In genomic region chr10:62681211-62681940, GRCh38 we compare ENCODE assay signal across 8 cellular contexts.
DNase-seq lines count a peak whose midpoint lies in the region; ATAC-seq lines count a peak whose summit lies in the region.

No MANE protein-coding gene starts in this region.

- no peak overlapping the region for H3K27ac Mint-ChIP-seq in activated naive CD8-positive, alpha-beta T cell treated with anti-CD3 and anti-CD28 coated beads, Interleukin-2, amount 10 ng/mL, durations not matched to agents 7 days and 5 days

- peaks cover 8% of the 10 kb centered on the region for H3K36me3 Mint-ChIP-seq in activated naive CD8-positive, alpha-beta T cell treated with anti-CD3 and anti-CD28 coated beads, Interleukin-2, amount 10 ng/mL, durations not matched to agents 7 days and 5 days

- peak overlapping the region; percentile 59 for H3K4me3 Mint-ChIP-seq in activated naive CD8-positive, alpha-beta T cell treated with anti-CD3 and anti-CD28 coated beads, Interleukin-2, amount 10 ng/mL, durations not matched to agents 7 days and 5 days

- H3K4me1 Mint-ChIP-seq in activated naive CD8-positive, alpha-beta T cell treated with anti-CD3 and anti-CD28 coated beads, Interleukin-2, amount 10 ng/mL, durations not matched to agents 7 days and 5 days = peaks cover 23% of the 10 kb centered on the region

- H3K27me3 Mint-ChIP-seq in activated naive CD8-positive, alpha-beta T cell treated with anti-CD3 and anti-CD28 coated beads, Interleukin-2, amount 10 ng/mL, durations not matched to agents 7 days and 5 days = peaks cover 2% of the 10 kb centered on the region

- POLR2A ChIA-PET in activated naive CD8-positive, alpha-beta T cell treated with anti-CD3 and anti-CD28 coated beads, Interleukin-2, amount 10 ng/mL, durations not matched to agents 7 days and 5 days (lab: Charles Lee) = interaction anchor here (0.8 to 1.8 kb wide), 6 partner anchors 13 to 452 kb away, joined by 3 to 13 read pairs (median 6); partner anchors contain the start of gene NRBF2

- in situ Hi-C loops in G401 (cut with HindIII; ENCODE audit: low sequenced_read_pairs) = no loop called here

- intact Hi-C loops in posterior cingulate gyrus (cut with DNase I) = no loop called here

- H3K9me3 Mint-ChIP-seq in activated naive CD8-positive, alpha-beta T cell treated with anti-CD3 and anti-CD28 coated beads, Interleukin-2, amount 10 ng/mL, durations not matched to agents 7 days and 5 days = peaks cover 15% of the 10 kb centered on the region

- ATAC-seq in GM18873 (IDR thresholded peaks at IDR 0.05; ENCODE audit: low FRiP score, unreplicated experiment) = peak; percentile 96
- ATAC-seq in HG02981 (IDR thresholded peaks at IDR 0.05; ENCODE audit: unreplicated experiment) = peak; percentile 94
- peak; percentile 94 for ATAC-seq in activated naive CD8-positive, alpha-beta T cell treated with anti-CD3 and anti-CD28 coated beads, Interleukin-2, amount 10 ng/mL, durations not matched to agents 7 days and 5 days (ENCODE audit: low read depth)

- DNase-seq in SW480 (ENCODE audit: low spot score) (peak; percentile 41), G401 (ENCODE audit: low spot score) (no peak), posterior cingulate gyrus (no peak), LoVo (ENCODE audit: low spot score) (no peak)
- DNase-seq in activated naive CD8-positive, alpha-beta T cell treated with anti-CD3 and anti-CD28 coated beads, Interleukin-2, amount 10 ng/mL, durations not matched to agents 7 days and 5 days = peak; percentile 74
- peak; percentile 78 to 85 for DNase-seq in stimulated activated CD4-positive, alpha-beta T cell treated with anti-CD3 and anti-CD28 coated beads, Interleukin-15, amount 100 ng/mL, for 48 hours (ENCODE audit: low read depth in 2 of 2)

Comparison
In these comparisons a context has a peak if more than half of its experiments do, and no peak if none do; other contexts are left out.
1. DNase-seq: peak in SW480 (single experiment), activated naive CD8-positive, alpha-beta T cell treated with anti-CD3 and anti-CD28 coated beads, Interleukin-2, amount 10 ng/mL, durations not matched to agents 7 days and 5 days (single experiment) and stimulated activated CD4-positive, alpha-beta T cell treated with anti-CD3 and anti-CD28 coated beads, Interleukin-15, amount 100 ng/mL, for 48 hours (2 of 2); none in G401 (single experiment), posterior cingulate gyrus (0 of 10) and LoVo (single experiment).
2. Peak in every context shown above with its lines, with median percentiles within 50 percentile points of each other: ATAC-seq.